15 cellular contexts compared by ENCODE assay signal in the genomic region with DNA sequence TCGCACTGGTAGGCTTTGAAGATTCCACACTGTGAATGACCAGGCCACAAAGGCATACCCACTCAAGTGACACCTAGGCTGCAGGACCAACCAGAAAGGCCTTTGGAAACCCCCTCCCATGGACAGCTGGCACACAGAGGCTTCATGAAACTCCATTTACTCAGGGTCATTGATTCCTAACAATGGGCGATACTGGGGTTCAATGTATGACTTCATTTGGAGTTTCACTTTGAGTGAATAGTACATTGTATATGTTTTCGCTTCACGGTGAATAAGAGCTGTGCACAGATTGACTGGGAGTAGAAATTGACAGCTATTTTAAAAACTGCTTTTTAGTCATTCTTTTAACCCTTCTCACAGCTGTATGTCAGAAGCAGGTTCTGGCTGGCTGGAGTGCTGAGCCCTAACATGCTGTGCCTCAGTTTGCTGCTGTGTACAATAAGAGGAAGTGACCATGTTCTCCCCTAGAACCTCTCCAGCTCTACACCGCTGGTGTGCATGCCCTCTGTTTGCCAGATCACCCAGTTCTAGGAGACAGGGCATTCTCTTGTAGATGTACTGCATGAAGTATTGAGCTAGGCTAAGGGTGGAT. TPM values are rescaled to one million over a fixed set of nuclear protein-coding genes. Genes with fewer than 3 reads are reported as not detected.
A peak's percentile ranks its signal among the peaks of the same experiment; 100 is the strongest.
DNase-seq lines count a peak whose midpoint lies in the region; ATAC-seq and TF ChIP-seq lines count a peak whose summit lies in the region.
"Had no signal": no experiment of that assay in that cellular context is flagged by ENCODE, and none has a peak within 500 bp of the region (broad histone marks: within the 10 kb centered on the region; RNA-seq: fewer than 3 reads in every experiment).

No MANE protein-coding gene starts in this region.

- peaks cover 6% of the 10 kb centered on the region for H3K27me3 Mint-ChIP-seq in activated T-cell treated with anti-CD3 and anti-CD28 coated beads, Interleukin-2, amount 50 U/mL, for 24 hours
- peaks cover 43% of the 10 kb centered on the region for H3K27me3 Mint-ChIP-seq in stimulated activated memory B cell treated with anti-CD40 and anti-IgM and Interleukin-4, amounts not matched to agents 10 μg/mL and 1 μg/mL and 100 μg/mL, for 72 hours

- no peak overlapping the region for H2AFZ ChIP-seq in smooth muscle cell (ENCODE audit: low read depth)

- DNase-seq in activated T-cell treated with anti-CD3 and anti-CD28 coated beads, Interleukin-2, amount 50 U/mL, for 24 hours: no peak
- DNase-seq in activated T-cell treated with anti-CD3 and anti-CD28 coated beads for 4 hours: no peak
- no peak for DNase-seq in lower lobe of right lung
- DNase-seq in smooth muscle cell (lab: John Stamatoyannopoulos, UW; ENCODE audit: unreplicated experiment): no peak
- DNase-seq in NCI-H1694 treated with DMSO at 0.1 percent for 48 hours (lab: John Stamatoyannopoulos, UW): no peak
- DNase-seq: NCI-H524 treated with DMSO at 0.1 percent for 48 hours, SW 1271 had no signal

- H3K27me3 ChIP-seq in lower lobe of right lung (ENCODE audit: low read depth) (no peaks in the 10 kb centered on the region), smooth muscle cell (ENCODE audit: low read depth) (no peaks in the 10 kb centered on the region)

- no peaks in the 10 kb centered on the region for H3K4me1 ChIP-seq in lower lobe of right lung
- H3K4me1 ChIP-seq in smooth muscle cell (ENCODE audit: low read depth): no peaks in the 10 kb centered on the region

- H3K9me3 ChIP-seq in lower lobe of right lung (peaks cover 14% of the 10 kb centered on the region), smooth muscle cell (replicated peaks; ENCODE audit: low read depth) (no peaks in the 10 kb centered on the region)

- no peaks in the 10 kb centered on the region for H3K36me3 Mint-ChIP-seq in activated T-cell treated with anti-CD3 and anti-CD28 coated beads, Interleukin-2, amount 50 U/mL, for 24 hours (ENCODE audit: low read depth)
- H3K36me3 Mint-ChIP-seq in stimulated activated memory B cell treated with anti-CD40 and anti-IgM and Interleukin-4, amounts not matched to agents 10 μg/mL and 1 μg/mL and 100 μg/mL, for 72 hours: peaks cover 18% of the 10 kb centered on the region

- H3K4me2 ChIP-seq in smooth muscle cell: no peak overlapping the region
- H3K4me2 ChIP-seq: KMS-11 had no signal

- no peak for TF ChIP-seq CTCF in lower lobe of right lung (IDR thresholded peaks at IDR 0.05)
- no peak for TF ChIP-seq CTCF in smooth muscle cell (IDR thresholded peaks at IDR 0.05; ENCODE audit: borderline replicate concordance, insufficient read depth, poor library complexity, severe bottlenecking)

- intact Hi-C loops in lower lobe of right lung (cut with DNase I): loop anchor here (10.0 kb wide), 1 partner anchor 170 kb away; no protein-coding TSS in a partner anchor

- WGBS in smooth muscle cell (ENCODE audit: low lambda C conversion rate): 96% methylated on average over 5 of the region's 5 CpGs

- peaks cover 18% of the 10 kb centered on the region for H3K9me3 Mint-ChIP-seq in activated T-cell treated with anti-CD3 and anti-CD28 coated beads, Interleukin-2, amount 50 U/mL, for 24 hours
- peaks cover 15% of the 10 kb centered on the region for H3K9me3 Mint-ChIP-seq in stimulated activated memory B cell treated with anti-CD40 and anti-IgM and Interleukin-4, amounts not matched to agents 10 μg/mL and 1 μg/mL and 100 μg/mL, for 72 hours

- no peaks in the 10 kb centered on the region for H3K36me3 ChIP-seq in lower lobe of right lung
- H3K36me3 ChIP-seq in smooth muscle cell (ENCODE audit: low read depth): no peaks in the 10 kb centered on the region

- no peak overlapping the region for H3K9ac ChIP-seq in smooth muscle cell (ENCODE audit: low read depth)
- H3K9ac ChIP-seq: KMS-11 had no signal

- H3K4me3 Mint-ChIP-seq in activated T-cell treated with anti-CD3 and anti-CD28 coated beads, Interleukin-2, amount 50 U/mL, for 24 hours: no peak overlapping the region
- no peak overlapping the region for H3K4me3 Mint-ChIP-seq in stimulated activated memory B cell treated with anti-CD40 and anti-IgM and Interleukin-4, amounts not matched to agents 10 μg/mL and 1 μg/mL and 100 μg/mL, for 72 hours
- H3K4me3 Mint-ChIP-seq: activated naive CD4-positive, alpha-beta T cell treated with anti-CD3 and anti-CD28 coated beads, Interleukin-2, amount 10 ng/mL, durations not matched to agents 7 days and 5 days had no signal

- H3F3A ChIP-seq in smooth muscle cell (ENCODE audit: low read depth): no peaks in the 10 kb centered on the region

- no peaks in the 10 kb centered on the region for H3K79me2 ChIP-seq in smooth muscle cell (ENCODE audit: low read depth)

- H3K27ac ChIP-seq in lower lobe of right lung (no peak overlapping the region), smooth muscle cell (ENCODE audit: low read depth) (no peak overlapping the region)
- H3K27ac ChIP-seq: KMS-11 had no signal

- H4K20me1 ChIP-seq in smooth muscle cell (ENCODE audit: low read depth): no peaks in the 10 kb centered on the region

- peaks cover 37% of the 10 kb centered on the region for H3K4me1 Mint-ChIP-seq in activated T-cell treated with anti-CD3 and anti-CD28 coated beads, Interleukin-2, amount 50 U/mL, for 24 hours (ENCODE audit: low read depth)
- H3K4me1 Mint-ChIP-seq in stimulated activated memory B cell treated with anti-CD40 and anti-IgM and Interleukin-4, amounts not matched to agents 10 μg/mL and 1 μg/mL and 100 μg/mL, for 72 hours: peaks cover 14% of the 10 kb centered on the region

- ATAC-seq in GM21576 (IDR thresholded peaks at IDR 0.05; ENCODE audit: unreplicated experiment): peak; percentile 75
- peak; percentile 85 for ATAC-seq in HG03196 (IDR thresholded peaks at IDR 0.05; ENCODE audit: unreplicated experiment)
- peak; percentile 59 for ATAC-seq in stimulated activated memory B cell treated with anti-CD40 and anti-IgM and Interleukin-4, amounts not matched to agents 10 μg/mL and 1 μg/mL and 100 μg/mL, for 72 hours
- no peak for ATAC-seq in lower lobe of right lung

- no peak overlapping the region for H3K4me3 ChIP-seq in lower lobe of right lung
- H3K4me3 ChIP-seq in smooth muscle cell: no peak overlapping the region

- H3K27ac Mint-ChIP-seq in activated T-cell treated with anti-CD3 and anti-CD28 coated beads, Interleukin-2, amount 50 U/mL, for 24 hours: peak overlapping the region; percentile 78
- no peak overlapping the region for H3K27ac Mint-ChIP-seq in stimulated activated memory B cell treated with anti-CD40 and anti-IgM and Interleukin-4, amounts not matched to agents 10 μg/mL and 1 μg/mL and 100 μg/mL, for 72 hours

RNA-seq across cellular contexts. Expression of gene CX3CR1, which starts 15.4 kb away (rescaled TPM):
- total RNA-seq in lower lobe of right lung (14.1 TPM), smooth muscle cell (0.31 TPM in 1 of 2 replicates, not detected in the other)
- polyA plus RNA-seq in smooth muscle cell: 0.70 TPM in 1 of 2 replicates, not detected in the other
- polyA plus RNA-seq: AG04450 had no signal

RNA-seq across cellular contexts. Expression of gene CCR8, which starts 34.2 kb away (rescaled TPM):
- total RNA-seq in lower lobe of right lung: not detected
- total RNA-seq in smooth muscle cell: not detected in 2 replicates
- polyA plus RNA-seq in smooth muscle cell: not detected in 2 replicates
- total RNA-seq: posterior vena cava had no signal
- polyA plus RNA-seq: AG04450, keratinocyte had no signal

Comparison
In these comparisons a context has a peak if more than half of its experiments do, and no peak if none do; other contexts are left out.
1. ATAC-seq: peak in GM21576 (single experiment), HG03196 (single experiment) and stimulated activated memory B cell treated with anti-CD40 and anti-IgM and Interleukin-4, amounts not matched to agents 10 μg/mL and 1 μg/mL and 100 μg/mL, for 72 hours (single experiment); none in lower lobe of right lung (0 of 2).
2. RNA of gene CX3CR1, which starts 15.4 kb away (total RNA-seq): 14.1 TPM in lower lobe of right lung (single experiment); 0.31 TPM in smooth muscle cell; every median in the first group is over 10 times any median in the second.